8 cellular contexts compared by ENCODE assay signal in the genomic region with DNA sequence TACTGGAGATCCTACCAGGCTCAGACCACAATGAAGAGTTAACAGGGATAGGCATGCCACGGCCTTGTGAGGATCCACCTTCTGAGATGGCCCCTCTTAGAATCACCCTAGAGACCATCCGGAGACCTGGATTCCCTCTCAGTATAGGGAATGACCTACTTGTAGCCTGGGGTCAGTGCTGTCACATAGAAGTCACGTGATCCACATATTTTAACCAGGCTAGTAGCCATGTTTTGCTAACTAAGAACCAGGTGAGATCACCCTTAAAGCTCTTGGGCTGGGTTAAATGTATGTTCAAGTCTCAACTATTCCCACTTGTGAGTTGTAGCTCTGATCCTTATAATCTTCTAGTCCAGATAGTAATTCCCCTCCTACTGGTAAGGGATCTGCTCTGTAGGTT.
"Had no signal": no experiment of that assay in that cellular context is flagged by ENCODE, and none has a peak within 500 bp of the region (broad histone marks: within the 10 kb centered on the region; RNA-seq: fewer than 3 reads in every experiment).

No MANE protein-coding gene starts in this region.

- FAIRE-seq: G401.6, GM12878, GM12891, GM12892, GM18507, GM19239 had no signal

- ATAC-seq: GM12878 had no signal

- DNase-seq: GDM1, GF-D8 had no signal

- H3K4me3 ChIP-seq: GM12878 had no signal
